Comparison of ENCODE assay signal across 8 cellular contexts in the genomic region with DNA sequence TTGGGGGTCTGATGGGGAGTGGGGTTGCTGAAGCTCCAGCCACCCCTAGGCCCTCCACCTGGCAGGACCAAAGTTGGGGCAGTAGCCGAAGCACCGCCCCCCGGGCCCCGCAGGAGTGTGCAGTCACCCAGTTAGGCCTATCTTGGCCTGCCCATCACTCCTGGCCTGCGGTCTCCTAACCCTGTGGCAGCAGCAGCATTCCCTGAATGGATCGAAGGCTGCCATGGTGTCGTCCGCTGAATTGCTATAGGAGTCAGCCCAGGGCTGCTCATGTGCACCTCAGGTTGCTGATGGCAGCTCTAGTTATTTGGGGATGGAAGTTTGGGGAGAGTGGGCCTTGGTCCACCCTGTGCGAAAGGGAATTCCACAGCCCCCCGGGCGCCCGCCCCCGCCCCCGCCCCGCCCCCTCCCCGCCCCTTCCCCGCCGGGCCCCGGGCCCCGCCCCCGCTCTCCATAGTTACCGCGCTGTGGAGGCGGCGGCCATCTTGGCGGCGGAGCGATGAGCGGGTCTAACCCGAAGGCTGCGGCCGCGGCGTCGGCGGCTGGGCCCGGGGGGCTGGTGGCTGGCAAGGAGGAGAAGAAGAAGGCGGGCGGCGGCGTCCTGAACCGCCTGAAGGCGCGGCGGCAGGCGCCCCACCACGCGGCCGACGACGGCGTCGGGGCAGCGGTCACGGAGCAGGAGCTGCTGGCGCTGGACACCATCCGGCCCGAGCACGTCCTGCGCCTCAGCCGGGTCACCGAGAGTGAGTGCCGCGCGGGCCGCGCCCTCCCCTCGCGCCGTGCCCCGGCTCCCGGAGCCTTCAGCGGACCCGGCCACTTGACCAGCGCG. TPM values are rescaled to one million over a fixed set of nuclear protein-coding genes. Genes with fewer than 3 reads are reported as not detected.
DNase-seq lines count a peak whose midpoint lies in the region; ATAC-seq and TF ChIP-seq lines count a peak whose summit lies in the region.

TSS of gene UNC119B (plus strand) at position 483 of the 829 bp plus-strand sequence. CDS start at position 500, 17 bp downstream.

- peak within 1 kb of the TSS; percentile 59 to 81 (median 73) for H3K27ac ChIP-seq in right lobe of liver

- H3K36me3 ChIP-seq in right lobe of liver, result peaks cover 0 to 16% (median 4%) of the 10 kb centered on the region in 4 donors

- no peaks in the 10 kb centered on the region for H3K27me3 ChIP-seq in right lobe of liver

- WGBS in right lobe of liver (ENCODE audit: insufficient coverage, low coverage, low lambda C conversion rate, missing lambda C conversion rate), result 0% methylated on average over 5 of the region's 76 CpGs

- H3K4me1 ChIP-seq in right lobe of liver, result peaks cover 0 to 25% (median 3%) of the 10 kb centered on the region in 4 donors

- H3K9me3 ChIP-seq in right lobe of liver, result no peaks in the 10 kb centered on the region

- TF ChIP-seq CTCF in right lobe of liver (IDR thresholded peaks at IDR 0.05), result no peak

- ATAC-seq in GM18502 (IDR thresholded peaks at IDR 0.05; ENCODE audit: poor library complexity, unreplicated experiment), result peak; percentile 69
- ATAC-seq in HG02870 (IDR thresholded peaks at IDR 0.05; ENCODE audit: unreplicated experiment), result peak; percentile 66
- ATAC-seq in right lobe of liver, result peak; percentile 76 to 89 (median 84)
- ATAC-seq in HG03457 (IDR thresholded peaks at IDR 0.05; ENCODE audit: unreplicated experiment), result no peak

- DNase-seq in NCI-H2227 (lab: John Stamatoyannopoulos, UW; ENCODE audit: unreplicated experiment), result peak; percentile 81
- DNase-seq in activated CD4-positive, alpha-beta T cell treated with anti-CD3 and anti-CD28 coated beads, Interleukin-2, amount 50 U/mL, for 4 hours, result peak; percentile 64 to 70
- peak in 1 of 2 donors; percentile 50 for DNase-seq in dermis microvascular lymphatic vessel endothelial cell (ENCODE audit: low read depth in 2 of 2)
- peak; percentile 79 to 83 (median 82) for DNase-seq in right lobe of liver
- peak; percentile 74 for DNase-seq in stimulated activated CD4-positive, alpha-beta T cell treated with anti-CD3 and anti-CD28 coated beads, Interleukin-4, amount 100 ng/mL, for 24 hours

- peak within 1 kb of the TSS; percentile 87 to 97 (median 93) for H3K4me3 ChIP-seq in right lobe of liver

- intact Hi-C loops in right lobe of liver (cut with DNase I), result loop anchor here in 1 of 2 donors (10.0 kb wide), 1 partner anchor 65 kb away; the partner anchor contains the start of gene CABP1

- no peak for TF ChIP-seq POLR2A in right lobe of liver (IDR thresholded peaks at IDR 0.05)

RNA-seq across cellular contexts. Expression of gene UNC119B, which starts in this region (rescaled TPM):
- total RNA-seq in dermis microvascular lymphatic vessel endothelial cell (16.3 and 17.6 TPM in 2 replicates), right lobe of liver (10 to 100 TPM in 1 of 6 experiments, 1 to 10 TPM in 5; 4.7 to 10.2 (median 6.6) TPM)
